20 cellular contexts compared by ENCODE assay signal in genomic region chr6:142803495-142804049, GRCh38.
DNase-seq lines count a peak whose midpoint lies in the region; ATAC-seq and TF ChIP-seq lines count a peak whose summit lies in the region.
"Had no signal": no experiment of that assay in that cellular context is flagged by ENCODE, and none has a peak within 500 bp of the region (broad histone marks: within the 10 kb centered on the region; RNA-seq: fewer than 3 reads in every experiment).

No MANE protein-coding gene starts in this region.

- H3K27me3 Mint-ChIP-seq in stimulated activated naive CD8-positive, alpha-beta T cell treated with anti-CD3 and anti-CD28 coated beads, Interleukin-15, amount 100 ng/mL, for 72 hours, result no peaks in the 10 kb centered on the region
- H3K27me3 Mint-ChIP-seq in activated B cell treated with CpG ODN at 0.5 μM for 24 hours, result no peaks in the 10 kb centered on the region
- H3K27me3 Mint-ChIP-seq in memory B cell, result no peaks in the 10 kb centered on the region

- no peak for TF ChIP-seq CTCF in activated B cell treated with CpG ODN at 0.5 μM for 24 hours (IDR thresholded peaks at IDR 0.05)

- H3K9me3 Mint-ChIP-seq in stimulated activated naive CD8-positive, alpha-beta T cell treated with anti-CD3 and anti-CD28 coated beads, Interleukin-15, amount 100 ng/mL, for 72 hours, result peaks cover 0 to 10% of the 10 kb centered on the region in 2 donors
- H3K9me3 Mint-ChIP-seq in activated B cell treated with CpG ODN at 0.5 μM for 24 hours (no peaks in the 10 kb centered on the region), memory B cell (no peaks in the 10 kb centered on the region)
- H3K9me3 Mint-ChIP-seq: nephron had no signal

- H3K4me3 Mint-ChIP-seq in stimulated activated naive CD8-positive, alpha-beta T cell treated with anti-CD3 and anti-CD28 coated beads, Interleukin-15, amount 100 ng/mL, for 72 hours, result peak overlapping the region in 1 of 2 donors; percentile 6
- H3K4me3 Mint-ChIP-seq in activated B cell treated with CpG ODN at 0.5 μM for 24 hours (no peak overlapping the region), memory B cell (no peak overlapping the region)
- H3K4me3 Mint-ChIP-seq: nephron had no signal

- peak; percentile 8 for ATAC-seq in stimulated activated naive CD8-positive, alpha-beta T cell treated with anti-CD3 and anti-CD28 coated beads, Interleukin-15, Interleukin-2, amounts not matched to agents 100 U/mL and 50 U/mL, for 24 hours
- ATAC-seq in stimulated activated naive CD8-positive, alpha-beta T cell treated with anti-CD3 and anti-CD28 coated beads, Interleukin-15, amount 100 ng/mL, for 72 hours, result no peak
- ATAC-seq in activated B cell treated with CpG ODN at 0.5 μM for 24 hours (ENCODE audit: low read depth) (no peak), memory B cell (ENCODE audit: low read depth) (no peak), HG03378 (IDR thresholded peaks at IDR 0.05; ENCODE audit: unreplicated experiment) (no peak)
- ATAC-seq: Panc1 had no signal

- H3K27ac Mint-ChIP-seq in stimulated activated naive CD8-positive, alpha-beta T cell treated with anti-CD3 and anti-CD28 coated beads, Interleukin-15, amount 100 ng/mL, for 72 hours, result peak overlapping the region in 1 of 2 donors; percentile 92
- peak overlapping the region; percentile 30 for H3K27ac Mint-ChIP-seq in activated B cell treated with CpG ODN at 0.5 μM for 24 hours
- peak overlapping the region; percentile 70 for H3K27ac Mint-ChIP-seq in memory B cell
- H3K27ac Mint-ChIP-seq: nephron had no signal

- CTCF ChIA-PET in activated B cell treated with CpG ODN at 0.5 μM for 24 hours (lab: Charles Lee), result interaction anchor here (0.8 kb wide), 1 partner anchor 223 kb away, joined by 3 read pairs; no protein-coding TSS in a partner anchor

- H3K4me1 Mint-ChIP-seq in stimulated activated naive CD8-positive, alpha-beta T cell treated with anti-CD3 and anti-CD28 coated beads, Interleukin-15, amount 100 ng/mL, for 72 hours, result peaks cover 91% of the 10 kb centered on the region
- H3K4me1 Mint-ChIP-seq in activated B cell treated with CpG ODN at 0.5 μM for 24 hours (peaks cover 46% of the 10 kb centered on the region), memory B cell (peaks cover 37% of the 10 kb centered on the region)

- intact Hi-C loops in activated B cell treated with CpG ODN at 0.5 μM for 24 hours (cut with micrococcal nuclease), result loop anchor here (2.0 kb wide), 1 partner anchor 15 kb away; no protein-coding TSS in a partner anchor

- peaks cover 35% of the 10 kb centered on the region for H3K36me3 Mint-ChIP-seq in activated B cell treated with CpG ODN at 0.5 μM for 24 hours (ENCODE audit: low read depth)
- peaks cover 27% of the 10 kb centered on the region for H3K36me3 Mint-ChIP-seq in memory B cell

- DNase-seq in stimulated activated naive CD8-positive, alpha-beta T cell treated with anti-CD3 and anti-CD28 coated beads, Interleukin-15, Interleukin-2, amounts not matched to agents 100 U/mL and 50 U/mL, for 24 hours, result no peak
- DNase-seq in stimulated activated naive CD8-positive, alpha-beta T cell treated with anti-CD3 and anti-CD28 coated beads, Interleukin-15, amount 100 ng/mL, for 72 hours, result no peak
- DNase-seq in activated B cell treated with CpG ODN at 0.5 μM for 24 hours, result no peak
- no peak for DNase-seq in memory B cell (ENCODE audit: low spot score in 2 of 2)
- no peak for DNase-seq in NCI-H774 (lab: John Stamatoyannopoulos, UW)
- no peak for DNase-seq in DMS79 treated with DMSO at 0.1 percent for 48 hours (lab: John Stamatoyannopoulos, UW)
- DNase-seq: activated effector memory CD4-positive, alpha-beta T cell treated with anti-CD3 and anti-CD28 coated beads, Interleukin-2, amount 50 U/mL, for 16 hours; HCEC 1CT; Kasumi-1; mesendoderm; NCI-H187 treated with DMSO at 0.1 percent for 48 hours; NCI-H446; posterior cingulate gyrus; sigmoid colon; stimulated activated naive CD4-positive, alpha-beta T cell; T-helper 2 cell; tibial artery had no signal

- POLR2A ChIA-PET in activated B cell treated with CpG ODN at 0.5 μM for 24 hours (lab: Charles Lee), result no interaction called here
